ENCODE assay signal across 34 cellular contexts in genomic region chr6:168258795-168259194, GRCh38.
"Had no signal": no experiment of that assay in that cellular context is flagged by ENCODE, and none has a peak within 500 bp of the region (broad histone marks: within the 10 kb centered on the region; RNA-seq: fewer than 3 reads in every experiment).

No MANE protein-coding gene starts in this region.

- ATAC-seq: activated naive CD4-positive, alpha-beta T cell treated with anti-CD3 and anti-CD28 coated beads, Interleukin-2, amount 50 U/mL, for 72 hours; activated naive CD8-positive, alpha-beta T cell treated with anti-CD3 and anti-CD28 coated beads, Interleukin-2, amount 50 U/mL, for 24 hours; activated T-cell treated with anti-CD3 and anti-CD28 coated beads, Interleukin-2, amount 50 U/mL, for 4 hours; activated T-cell treated with anti-CD3 and anti-CD28 coated beads, Interleukin-2, amount 50 U/mL, for 72 hours; activated T-helper 17 cell treated with anti-CD3 and anti-CD28 coated beads, Interleukin-2, amount 50 U/mL, for 72 hours; body of pancreas had no signal

- H3K27me3 Mint-ChIP-seq: activated naive CD8-positive, alpha-beta T cell treated with anti-CD3 and anti-CD28 coated beads, Interleukin-2, amount 10 ng/mL, durations not matched to agents 7 days and 5 days had no signal

- H3K36me3 Mint-ChIP-seq: activated naive CD4-positive, alpha-beta T cell treated with anti-CD3 and anti-CD28 coated beads, Interleukin-2, amount 10 ng/mL, durations not matched to agents 7 days and 5 days; activated naive CD4-positive, alpha-beta T cell treated with anti-CD3 and anti-CD28 coated beads, Interleukin-2, amount 50 U/mL, for 24 hours; activated naive CD8-positive, alpha-beta T cell; activated naive CD8-positive, alpha-beta T cell treated with anti-CD3 and anti-CD28 coated beads for 36 hours; activated naive CD8-positive, alpha-beta T cell treated with anti-CD3 and anti-CD28 coated beads, Interleukin-2, amount 10 ng/mL, durations not matched to agents 7 days and 5 days; brain had no signal

- H3K4me3 Mint-ChIP-seq: activated naive CD4-positive, alpha-beta T cell treated with anti-CD3 and anti-CD28 coated beads for 36 hours; activated naive CD4-positive, alpha-beta T cell treated with anti-CD3 and anti-CD28 coated beads, Interleukin-2, amount 10 ng/mL, durations not matched to agents 7 days and 5 days; activated naive CD4-positive, alpha-beta T cell treated with anti-CD3 and anti-CD28 coated beads, Interleukin-2, amount 50 U/mL, for 24 hours; activated naive CD8-positive, alpha-beta T cell; activated naive CD8-positive, alpha-beta T cell treated with anti-CD3 and anti-CD28 coated beads for 36 hours; activated naive CD8-positive, alpha-beta T cell treated with anti-CD3 and anti-CD28 coated beads, Interleukin-2, amount 10 ng/mL, durations not matched to agents 7 days and 5 days; activated naive CD8-positive, alpha-beta T cell treated with anti-CD3 and anti-CD28 coated beads, Interleukin-2, amount 50 U/mL, for 24 hours; activated T-cell treated with anti-CD3 and anti-CD28 coated beads, Interleukin-2, amount 50 U/mL, for 24 hours; activated T-cell treated with anti-CD3 and anti-CD28 coated beads, Interleukin-2, amount 50 U/mL, for 4 hours; activated T-cell treated with anti-CD3 and anti-CD28 coated beads, Interleukin-2, amount 50 U/mL, for 72 hours; activated T-helper 1 cell treated with anti-CD3 and anti-CD28 coated beads, Interleukin-12 subunit alpha, Interleukin-12 subunit beta, Interleukin-2, Interleukin-4 antibody, amounts not matched to agents 30 ng/mL and 10 ng/mL and 1 ng/mL, durations not matched to agents 14 hours and 24 hours and 36 hours; activated T-helper 17 cell treated with anti-CD3 and anti-CD28 coated beads, Interleukin-2, amount 50 U/mL, for 72 hours; brain; central memory CD8-positive, alpha-beta T cell had no signal

- H3K27ac Mint-ChIP-seq: activated naive CD4-positive, alpha-beta T cell treated with anti-CD3 and anti-CD28 coated beads for 36 hours; activated naive CD4-positive, alpha-beta T cell treated with anti-CD3 and anti-CD28 coated beads, Interleukin-2, amount 10 ng/mL, durations not matched to agents 7 days and 5 days; activated naive CD4-positive, alpha-beta T cell treated with anti-CD3 and anti-CD28 coated beads, Interleukin-2, amount 50 U/mL, for 24 hours; activated naive CD4-positive, alpha-beta T cell treated with anti-CD3 and anti-CD28 coated beads, Interleukin-2, amount 50 U/mL, for 72 hours; activated naive CD8-positive, alpha-beta T cell; activated naive CD8-positive, alpha-beta T cell treated with anti-CD3 and anti-CD28 coated beads for 36 hours; activated naive CD8-positive, alpha-beta T cell treated with anti-CD3 and anti-CD28 coated beads, Interleukin-2, amount 10 ng/mL, durations not matched to agents 7 days and 5 days; activated naive CD8-positive, alpha-beta T cell treated with anti-CD3 and anti-CD28 coated beads, Interleukin-2, amount 50 U/mL, for 24 hours; activated T-cell treated with anti-CD3 and anti-CD28 coated beads, Interleukin-2, amount 50 U/mL, for 24 hours; activated T-cell treated with anti-CD3 and anti-CD28 coated beads, Interleukin-2, amount 50 U/mL, for 72 hours; activated T-helper 1 cell treated with anti-CD3 and anti-CD28 coated beads, Interleukin-12 subunit alpha, Interleukin-12 subunit beta, Interleukin-2, Interleukin-4 antibody, amounts not matched to agents 30 ng/mL and 10 ng/mL and 1 ng/mL, durations not matched to agents 14 hours and 24 hours and 36 hours; activated T-helper 17 cell treated with anti-CD3 and anti-CD28 coated beads, Interleukin-2, amount 50 U/mL, for 72 hours; activated T-helper 2 cell treated with anti-CD3 and anti-CD28 coated beads, Interferon-gamma antibody, Interleukin-2, Interleukin-4, amounts not matched to agents 10 μg/mL and 5 μg/mL and 100 μg/mL, durations not matched to agents 14 hours and 24 hours and 36 hours had no signal

- H3K4me1 Mint-ChIP-seq: activated naive CD4-positive, alpha-beta T cell treated with anti-CD3 and anti-CD28 coated beads, Interleukin-2, amount 10 ng/mL, durations not matched to agents 7 days and 5 days; activated naive CD4-positive, alpha-beta T cell treated with anti-CD3 and anti-CD28 coated beads, Interleukin-2, amount 50 U/mL, for 24 hours; activated naive CD8-positive, alpha-beta T cell treated with anti-CD3 and anti-CD28 coated beads for 36 hours; activated naive CD8-positive, alpha-beta T cell treated with anti-CD3 and anti-CD28 coated beads, Interleukin-2, amount 10 ng/mL, durations not matched to agents 7 days and 5 days; activated naive CD8-positive, alpha-beta T cell treated with anti-CD3 and anti-CD28 coated beads, Interleukin-2, amount 50 U/mL, for 24 hours; activated T-helper 17 cell treated with anti-CD3 and anti-CD28 coated beads, Interleukin-2, amount 50 U/mL, for 72 hours; central memory CD8-positive, alpha-beta T cell had no signal

- H3K9me3 Mint-ChIP-seq: activated naive CD8-positive, alpha-beta T cell treated with anti-CD3 and anti-CD28 coated beads, Interleukin-2, amount 50 U/mL, for 24 hours; activated T-helper 2 cell treated with anti-CD3 and anti-CD28 coated beads, Interferon-gamma antibody, Interleukin-2, Interleukin-4, amounts not matched to agents 10 μg/mL and 5 μg/mL and 100 μg/mL, durations not matched to agents 14 hours and 24 hours and 36 hours had no signal

- DNase-seq: activated effector memory CD4-positive, alpha-beta T cell treated with anti-CD3 and anti-CD28 coated beads, Interleukin-2, amount 50 U/mL, for 16 hours; activated effector memory CD4-positive, alpha-beta T cell treated with Interleukin-2 at 50 U/mL for 16 hours; activated gamma-delta T cell; activated gamma-delta T cell treated with Interleukin-2 at 50 U/mL for 16 hours; activated naive CD4-positive, alpha-beta T cell; activated naive CD4-positive, alpha-beta T cell treated with anti-CD3 and anti-CD28 coated beads for 36 hours; activated naive CD4-positive, alpha-beta T cell treated with anti-CD3 and anti-CD28 coated beads, Interleukin-2, amount 10 ng/mL, durations not matched to agents 7 days and 5 days; activated naive CD4-positive, alpha-beta T cell treated with anti-CD3 and anti-CD28 coated beads, Interleukin-2, amount 50 U/mL, for 16 hours; activated naive CD4-positive, alpha-beta T cell treated with Interleukin-2 at 50 U/mL for 16 hours; activated naive CD8-positive, alpha-beta T cell treated with anti-CD3 and anti-CD28 coated beads for 36 hours; activated naive CD8-positive, alpha-beta T cell treated with anti-CD3 and anti-CD28 coated beads, Interleukin-2, amount 10 ng/mL, durations not matched to agents 7 days and 5 days; activated naive CD8-positive, alpha-beta T cell treated with anti-CD3 and anti-CD28 coated beads, Interleukin-2, amount 50 U/mL, for 24 hours; activated T-cell treated with anti-CD3 and anti-CD28 coated beads, Interleukin-2, amount 50 U/mL, for 1 hour; activated T-cell treated with anti-CD3 and anti-CD28 coated beads, Interleukin-2, amount 50 U/mL, for 24 hours; activated T-cell treated with anti-CD3 and anti-CD28 coated beads, Interleukin-2, amount 50 U/mL, for 4 hours; activated T-cell treated with anti-CD3 and anti-CD28 coated beads, Interleukin-2, amount 50 U/mL, for 48 hours; activated T-cell treated with anti-CD3 and anti-CD28 coated beads, Interleukin-2, amount 50 U/mL, for 72 hours; adrenal gland; amniotic stem cell; amygdala; anterior cingulate cortex; body of pancreas; brain microvascular endothelial cell; caudate nucleus; central memory CD4-positive, alpha-beta T cell; cerebellar nuclear complex had no signal
